Comparison of ENCODE assay signal across 8 cellular contexts in genomic region chr20:35663516-35663812, GRCh38. TPM values are rescaled to one million over a fixed set of nuclear protein-coding genes. Genes with fewer than 3 reads are reported as not detected.
DNase-seq lines count a peak whose midpoint lies in the region; ATAC-seq and TF ChIP-seq lines count a peak whose summit lies in the region.

No MANE protein-coding gene starts in this region.

- POLR2A ChIA-PET in PC-3 (lab: Charles Lee; ENCODE audit: unreplicated experiment), result interaction anchor here (0.5 to 0.6 kb wide), 3 partner anchors 18 to 289 kb away, joined by 3 to 6 read pairs (median 3); partner anchors contain the start of gene RBM39

- no TSS peak for BruUV-seq in PC-3 (replicated peaks; lab: Mats Ljungman, UMichigan)

- H3K27ac ChIP-seq in PC-3 (ENCODE audit: low read length) (peak overlapping the region; percentile 76; the same call in 1 of the 2 replicates), neutrophil (peak overlapping the region; percentile 97)

- H4K20me1 ChIP-seq in PC-3 (ENCODE audit: low read length), result peaks cover 54% of the 10 kb centered on the region

- TF ChIP-seq CTCF in PC-3 (conservative IDR thresholded peaks at IDR 0.05; ENCODE audit: low read depth, low read length), result no peak
- no peak for TF ChIP-seq CTCF in epithelial cell of esophagus (IDR thresholded peaks at IDR 0.05; ENCODE audit: insufficient read depth, low read depth, low read length, missing control alignments)
- no peak for TF ChIP-seq CTCF in neutrophil (IDR thresholded peaks at IDR 0.05)

- no peaks in the 10 kb centered on the region for H3K27me3 ChIP-seq in PC-3 (ENCODE audit: low read length)
- no peaks in the 10 kb centered on the region for H3K27me3 ChIP-seq in neutrophil

- H3K9me3 ChIP-seq in ES-I3 (ENCODE audit: control insufficient read depth, insufficient read depth, low read length) (no peaks in the 10 kb centered on the region), PC-3 (ENCODE audit: low read length) (no peaks in the 10 kb centered on the region), neutrophil (no peaks in the 10 kb centered on the region)

- no peak overlapping the region for H2AFZ ChIP-seq in PC-3 (ENCODE audit: low read length)

- H3K4me1 ChIP-seq in ES-I3 (ENCODE audit: insufficient read depth, low read length) (peaks cover 18% of the 10 kb centered on the region; the same call in 1 of the 2 replicates), PC-3 (ENCODE audit: insufficient read depth, low read length) (peaks cover 33% of the 10 kb centered on the region), neutrophil (ENCODE audit: control insufficient read depth in 1 of 2, insufficient read depth in 1 of 2, low read depth in 1 of 2, low read length in 1 of 2) (peaks cover 53 to 58% of the 10 kb centered on the region in 2 experiments)

- H3K9ac ChIP-seq in ES-I3 (ENCODE audit: low read depth, low read length) (peak overlapping the region; percentile 89), PC-3 (ENCODE audit: low read length) (peak overlapping the region; percentile 98)

- peak overlapping the region; percentile 97 for H3K4me2 ChIP-seq in PC-3 (ENCODE audit: low read length)

- H3K36me3 ChIP-seq in ES-I3 (ENCODE audit: insufficient read depth, low read length), result no peaks in the 10 kb centered on the region
- peaks cover 2% of the 10 kb centered on the region; the same call in 1 of the 2 replicates for H3K36me3 ChIP-seq in PC-3 (ENCODE audit: low read depth, low read length)
- peaks cover under 1% of the 10 kb centered on the region for H3K36me3 ChIP-seq in neutrophil

- peak; percentile 47 for DNase-seq in PC-3
- no peak for DNase-seq in epithelial cell of esophagus (ENCODE audit: low read depth)
- DNase-seq in occipital lobe (lab: John Stamatoyannopoulos, UW), result no peak
- DNase-seq in anterior cingulate cortex (lab: John Stamatoyannopoulos, UW), result no peak
- no peak for DNase-seq in retina

- intact Hi-C loops in PC-3 (cut with micrococcal nuclease), result loop anchor here (1.0 to 10.0 kb wide), 2 partner anchors 44 to 149 kb away; no protein-coding TSS in a partner anchor

- ATAC-seq in PC-3 (peak; percentile 23), HG03571 (IDR thresholded peaks at IDR 0.05; ENCODE audit: unreplicated experiment) (no peak)

- H3K9me2 ChIP-seq in PC-3 (replicated peaks; ENCODE audit: low read length), result no peaks in the 10 kb centered on the region

- CTCF ChIA-PET in PC-3 (lab: Charles Lee), result interaction anchor here (1.2 kb wide), 1 partner anchor 44 kb away, joined by 3 read pairs; no protein-coding TSS in a partner anchor

- peaks cover 66% of the 10 kb centered on the region for H3K79me2 ChIP-seq in PC-3 (ENCODE audit: low read length)

- peak overlapping the region; percentile 79 for H3K4me3 ChIP-seq in PC-3 (ENCODE audit: low read length)
- H3K4me3 ChIP-seq in epithelial cell of esophagus (ENCODE audit: low read length), result peak overlapping the region; percentile 92
- H3K4me3 ChIP-seq in neutrophil (ENCODE audit: low read depth in 1 of 2, low read length in 1 of 2), result peak overlapping the region; percentile 95 to 98

- no peaks in the 10 kb centered on the region for H3F3A ChIP-seq in PC-3 (ENCODE audit: low read length, unreplicated experiment)

RNA-seq across cellular contexts. Expression of gene CPNE1, which starts 1.2 kb away (rescaled TPM):
- total RNA-seq in PC-3 (2014; rRNA removed) (222 and 274 TPM in 2 replicates), occipital lobe (55.1 TPM)

RNA-seq across cellular contexts. Expression of gene RBM12, which starts 1.2 kb away (rescaled TPM):
- 43.5 and 53.6 TPM in 2 replicates for total RNA-seq in PC-3 (2014; rRNA removed)
- total RNA-seq in occipital lobe, result 108 TPM

RNA-seq across cellular contexts. Expression of gene NFS1, which starts 35.7 kb away (rescaled TPM):
- total RNA-seq in PC-3 (2014; rRNA removed) (71.8 and 75.8 TPM in 2 replicates), occipital lobe (40.6 TPM)

RNA-seq across cellular contexts. Expression of gene ROMO1, which starts 35.7 kb away (rescaled TPM):
- 479 and 530 TPM in 2 replicates for total RNA-seq in PC-3 (2014; rRNA removed)
- total RNA-seq in occipital lobe, result 57.4 TPM

RNA-seq across cellular contexts. Expression of gene SPAG4, which starts 47.8 kb away (rescaled TPM):
- total RNA-seq in PC-3 (2014; rRNA removed) (7.9 and 9.7 TPM in 2 replicates), occipital lobe (1.4 TPM)
